In genomic region chr10:101267776-101268175, GRCh38 we compare ENCODE assay signal across 1 cellular context.
TF ChIP-seq lines count a peak whose summit lies in the region.

No MANE protein-coding gene starts in this region.

TF ChIP-seq in HCT116, 20 proteins besides CTCF, POLR2A, EP300 and RAD21:
- TF ChIP-seq SIN3A (IDR thresholded peaks at IDR 0.05; ENCODE audit: low read depth), result no peak
TF ChIP-seq in HCT116: peak in this region for 0.
